ENCODE assay signal across 23 cellular contexts in genomic region chr4:1153567-1154090, GRCh38. TPM values are rescaled to one million over a fixed set of nuclear protein-coding genes. Genes with fewer than 3 reads are reported as not detected.
DNase-seq lines count a peak whose midpoint lies in the region; ATAC-seq, FAIRE-seq and TF ChIP-seq lines count a peak whose summit lies in the region.
"Had no signal": no experiment of that assay in that cellular context is flagged by ENCODE, and none has a peak within 500 bp of the region (broad histone marks: within the 10 kb centered on the region; RNA-seq: fewer than 3 reads in every experiment).

No MANE protein-coding gene starts in this region.

- no peak overlapping the region for H2AFZ ChIP-seq in K562 (ENCODE audit: low read depth, low read length)
- H2AFZ ChIP-seq: GM23338 had no signal

- TF ChIP-seq POLR2A in K562 (conservative IDR thresholded peaks at IDR 0.05) = no peak
- no peak for TF ChIP-seq POLR2A in GM18505 (IDR thresholded peaks at IDR 0.05; ENCODE audit: borderline replicate concordance, extremely low read depth, insufficient read depth, insufficient read length)
- TF ChIP-seq POLR2A in transverse colon (IDR thresholded peaks at IDR 0.05) = no peak

- 2% methylated on average over 11 of the region's 11 CpGs for WGBS in K562 (ENCODE audit: insufficient coverage, low coverage, missing lambda C conversion rate)
- 86 to 88% methylated on average over 11 of the region's 11 CpGs for WGBS in transverse colon (ENCODE audit: low coverage in 1 of 2), 2 donors

- H3K79me2 ChIP-seq in K562 (ENCODE audit: control insufficient read depth, insufficient read depth, low read length) = no peaks in the 10 kb centered on the region

- DNase-seq in GM10248 (ENCODE audit: extremely low spot score) (peak; percentile 2), K562 (ENCODE audit: extremely low read depth in 1 of 4, low spot score in 3 of 4) (no peak), fibroblast of mammary gland (ENCODE audit: low read depth) (peak; percentile 39), tibial artery (no peak), transverse colon (no peak)
- DNase-seq: 8988T; ACHN; AML-193; BE2C; Caco-2; CD4-positive, alpha-beta memory T cell; DMS153; DND-41; H9 had no signal

- no peak overlapping the region for H3K27ac ChIP-seq in K562 (ENCODE audit: extremely low read depth, low read depth, low read length)
- peak overlapping the region; percentile 78 to 89 for H3K27ac ChIP-seq in tibial artery
- no peak overlapping the region for H3K27ac ChIP-seq in transverse colon
- H3K27ac ChIP-seq: A549 had no signal

- H3K27me3 ChIP-seq in K562 (ENCODE audit: control insufficient read depth in 2 of 2, insufficient read depth in 2 of 2, low read length in 2 of 2) (peaks cover 26 to 54% of the 10 kb centered on the region in 2 experiments; a peak in 4 of 5 replicates), tibial artery (no peaks in the 10 kb centered on the region), transverse colon (no peaks in the 10 kb centered on the region)

- in situ Hi-C loops in K562 (cut with MboI) (no loop called here), transverse colon (cut with MboI; ENCODE audit: low pct_ligation_motif_present in 1 of 4, low pct_unique_long_range_greater_than_20kb in 1 of 4, low sequenced_read_pairs in 3 of 4) (loop anchor here in 3 of 4 donors (10.0 to 25.0 kb wide), 2 partner anchors 109 to 111 kb away; no protein-coding TSS in a partner anchor)

- H3K4me2 ChIP-seq in K562 (ENCODE audit: insufficient read depth, low read length) = no peak overlapping the region
- H3K4me2 ChIP-seq: A549, GM23338 had no signal

- ATAC-seq in K562 (no peak), HG02678 (IDR thresholded peaks at IDR 0.05; ENCODE audit: unreplicated experiment) (no peak), GM18505 (IDR thresholded peaks at IDR 0.05; ENCODE audit: unreplicated experiment) (no peak)
- ATAC-seq: A549, GM23338, HCT116 had no signal

- CTCF ChIA-PET in GM10248 (lab: Yijun Ruan, JAX) = interaction anchor here (1.5 to 2.5 kb wide), 2 partner anchors 13 to 132 kb away, joined by 3 to 7 read pairs; no protein-coding TSS in a partner anchor
- CTCF ChIA-PET in K562 (lab: Yijun Ruan, JAX; ENCODE audit: low intra/inter-chr PET ratio) = no interaction called here

- intact Hi-C loops in K562 (cut with micrococcal nuclease) = no loop called here
- intact Hi-C loops in tibial artery (cut with DNase I; ENCODE audit: low total_unique reads) = no loop called here
- intact Hi-C loops in transverse colon (cut with DNase I; ENCODE audit: low total_unique reads) = no loop called here

- POLR2A ChIA-PET in GM10248 (lab: Yijun Ruan, JAX) = no interaction called here
- POLR2A ChIA-PET in K562 (lab: Yijun Ruan, JAX) = no interaction called here

- H4K20me1 ChIP-seq in K562 (replicated peaks; ENCODE audit: control insufficient read depth, insufficient read depth, low read length) = no peaks in the 10 kb centered on the region
- H4K20me1 ChIP-seq: BLaER1 treated with 17β-estradiol and CSF1 and Interleukin-3, amounts not matched to agents 10 nM and 100 nM had no signal

- H3K9ac ChIP-seq in K562 (ENCODE audit: insufficient read depth in 1 of 2, low read depth in 2 of 2, low read length in 2 of 2) = no peak overlapping the region

- peaks cover 0 to 4% of the 10 kb centered on the region in 2 experiments; a peak in 2 of 5 replicates for H3K4me1 ChIP-seq in K562 (replicated peaks in 1 of 2; ENCODE audit: control insufficient read depth in 2 of 2, insufficient read depth in 2 of 2, low read length in 2 of 2)
- peaks cover 0 to 22% (median 15%) of the 10 kb centered on the region in 4 donors for H3K4me1 ChIP-seq in tibial artery
- H3K4me1 ChIP-seq in transverse colon = peaks cover 3 to 12% (median 6%) of the 10 kb centered on the region in 4 donors
- H3K4me1 ChIP-seq: A549, BE2C, Caco-2 had no signal

- no peak for TF ChIP-seq RAD21 in K562 (CRISPR knock-in tag; conservative IDR thresholded peaks at IDR 0.05 in 1 of 2, IDR thresholded peaks at IDR 0.05 in 1 of 2)

- peak; percentile 6 for FAIRE-seq in K562 (lab: Jason Lieb, UNC)
- FAIRE-seq: A549, G401.6, GM12891 had no signal

- H3K9me3 ChIP-seq in K562 (replicated peaks; ENCODE audit: control insufficient read depth, insufficient read depth, low read depth, low read length) (no peaks in the 10 kb centered on the region; the same call in 1 of the 2 replicates), tibial artery (peaks cover 0 to 8% (median 0%) of the 10 kb centered on the region in 3 donors), transverse colon (peaks cover 8 to 11% of the 10 kb centered on the region in 2 donors)
- H3K9me3 ChIP-seq: A549, BE2C had no signal

- TF ChIP-seq EP300 in K562 (IDR thresholded peaks at IDR 0.05; ENCODE audit: low read length) (no peak), transverse colon (IDR thresholded peaks at IDR 0.05; ENCODE audit: low read depth) (no peak)

- H3K36me3 ChIP-seq in K562 (ENCODE audit: control insufficient read depth, insufficient read depth, low read length) = no peaks in the 10 kb centered on the region
- no peaks in the 10 kb centered on the region for H3K36me3 ChIP-seq in tibial artery
- no peaks in the 10 kb centered on the region for H3K36me3 ChIP-seq in transverse colon
- H3K36me3 ChIP-seq: BE2C had no signal

- TF ChIP-seq CTCF in GM10248 (IDR thresholded peaks at IDR 0.05; ENCODE audit: control extremely low read depth, extremely low read depth, low read depth, missing control alignments) (no peak), K562 (IDR thresholded peaks at IDR 0.05 in 2 of 3, conservative IDR thresholded peaks at IDR 0.05 in 1 of 3; ENCODE audit: insufficient read depth in 2 of 3, low read depth in 1 of 3, low read length in 3 of 3) (no peak), fibroblast of mammary gland (conservative IDR thresholded peaks at IDR 0.05; ENCODE audit: control insufficient read depth, insufficient read depth, low read depth, low read length) (no peak), tibial artery (IDR thresholded peaks at IDR 0.05) (no peak), transverse colon (IDR thresholded peaks at IDR 0.05) (no peak)

- BruUV-seq in K562 (replicated peaks; lab: Mats Ljungman, UMichigan) = no TSS peak

- H3K4me3 ChIP-seq in K562 (no peak overlapping the region), fibroblast of mammary gland (ENCODE audit: control insufficient read depth, low read depth, low read length) (no peak overlapping the region), tibial artery (no peak overlapping the region), transverse colon (no peak overlapping the region)
- H3K4me3 ChIP-seq: A549, GM23338 had no signal

- H3K9me1 ChIP-seq in K562 (ENCODE audit: control insufficient read depth, insufficient read depth, low read length) = no peaks in the 10 kb centered on the region

TF ChIP-seq in K562, 482 proteins besides CTCF, POLR2A, EP300 and RAD21 (continues in another document):
- TF ChIP-seq ZNF707 (CRISPR knock-in tag; conservative IDR thresholded peaks at IDR 0.05) (no peak), GTF2E2 (tag; IDR thresholded peaks at IDR 0.05) (no peak), ZNF561 (CRISPR knock-in tag; conservative IDR thresholded peaks at IDR 0.05) (no peak), ZNF263 (CRISPR knock-in tag; IDR thresholded peaks at IDR 0.05; ENCODE audit: borderline replicate concordance) (no peak), HLTF (IDR thresholded peaks at IDR 0.05) (no peak), HDAC8 (tag; IDR thresholded peaks at IDR 0.05) (no peak)

RNA-seq across cellular contexts. Expression of gene SPON2, which starts 18.8 kb away (rescaled TPM):
- total RNA-seq in K562 (2011; cell fraction: chromatin; rRNA removed; ENCODE audit: low replicate concordance) = 8.1 and 12.5 TPM in 2 replicates
- total RNA-seq in K562 (2011; cell fraction: nucleolus; rRNA removed) = 8.2 and 12.8 TPM in 2 replicates
- total RNA-seq in K562 (2011; cell fraction: nucleoplasm; rRNA removed) = 7.3 and 9.4 TPM in 2 replicates
- total RNA-seq in K562 (2014; rRNA removed) = 0.65 and 1.1 TPM in 2 replicates
- total RNA-seq in K562 (2014; rRNA removed; fragmentation: Illumina TruSeq; extraction: Trizol) = 0.54 and 0.69 TPM in 2 replicates
- total RNA-seq in K562 (2015; rRNA removed; fragmentation: Illumina TruSeq; extraction: Trizol) = 0.57 and 0.83 TPM in 2 replicates
- total RNA-seq in K562 (2021) = 1.4 and 1.8 TPM in 2 replicates
- polyA plus RNA-seq in K562 (2011; rRNA removed) = 2.2 and 4.8 TPM in 2 replicates
- 2.3 and 4.7 TPM in 2 replicates for polyA plus RNA-seq in K562 (2011; cell fraction: cytosol; rRNA removed)
- polyA plus RNA-seq in K562 (2011; cell fraction: nucleus; rRNA removed) = 4.1 and 5.8 TPM in 2 replicates
- 1.4 and 2.4 TPM in 2 replicates for polyA plus RNA-seq in K562 (2012)
- 0.74 and 1.1 TPM in 2 replicates for polyA plus RNA-seq in K562 (2014; fragmentation: Illumina TruSeq; extraction: Trizol)
- polyA plus RNA-seq in K562 (2014; fragmentation: Nextera tagmentation; extraction: Ambion mirVana) = under 1 TPM; 0.21 to 0.27 TPM
- 0.77 and 0.84 TPM in 2 replicates for polyA plus RNA-seq in K562 (2014; rRNA removed)
- polyA minus RNA-seq in K562 (2011; rRNA and poly(A)+ RNA removed) = 0.60 and 0.87 TPM in 2 replicates
- polyA minus RNA-seq in K562 (2011; cell fraction: cytosol; rRNA and poly(A)+ RNA removed) = 2.3 and 3.7 TPM in 2 replicates
- 1.8 and 4.2 TPM in 2 replicates for polyA minus RNA-seq in K562 (2011; cell fraction: nucleus; rRNA and poly(A)+ RNA removed)
- 100 to 1,000 TPM in 1 of 4 donors, 10 to 100 TPM in 3; 45.4 to 127 (median 53.1) TPM for total RNA-seq in transverse colon

RNA-seq across cellular contexts. Expression of gene RNF212, which starts 40.3 kb away (rescaled TPM):
- not detected in 2 replicates for total RNA-seq in K562 (2011; cell fraction: chromatin; rRNA removed; ENCODE audit: low replicate concordance)
- total RNA-seq in K562 (2011; cell fraction: nucleolus; rRNA removed) = not detected in 2 replicates
- total RNA-seq in K562 (2011; cell fraction: nucleoplasm; rRNA removed) = not detected in 2 replicates
- total RNA-seq in K562 (2014; rRNA removed) = not detected in 2 replicates
- not detected in 2 replicates for total RNA-seq in K562 (2014; rRNA removed; fragmentation: Illumina TruSeq; extraction: Trizol)
- total RNA-seq in K562 (2015; rRNA removed; fragmentation: Illumina TruSeq; extraction: Trizol) = not detected in 2 replicates
- total RNA-seq in K562 (2021) = not detected in 2 replicates
- polyA plus RNA-seq in K562 (2011; rRNA removed) = not detected in 2 replicates
- not detected in 2 replicates for polyA plus RNA-seq in K562 (2011; cell fraction: cytosol; rRNA removed)
- polyA plus RNA-seq in K562 (2011; cell fraction: nucleus; rRNA removed) = not detected in 2 replicates
- not detected in 2 replicates for polyA plus RNA-seq in K562 (2012)
- not detected in 2 replicates for polyA plus RNA-seq in K562 (2014; fragmentation: Illumina TruSeq; extraction: Trizol)
- polyA plus RNA-seq in K562 (2014; fragmentation: Nextera tagmentation; extraction: Ambion mirVana) = not detected
- polyA plus RNA-seq in K562 (2014; rRNA removed) = 0.04 TPM in 1 of 2 replicates, not detected in the other
- polyA minus RNA-seq in K562 (2011; rRNA and poly(A)+ RNA removed) = not detected in 2 replicates
- not detected in 2 replicates for polyA minus RNA-seq in K562 (2011; cell fraction: cytosol; rRNA and poly(A)+ RNA removed)
- not detected in 2 replicates for polyA minus RNA-seq in K562 (2011; cell fraction: nucleus; rRNA and poly(A)+ RNA removed)
- 1 to 10 TPM in 2 of 4 donors, not detected in 2; 2.5 to 9.1 TPM for total RNA-seq in transverse colon
- total RNA-seq: Caco-2, H4 had no signal

Comparison
In these comparisons a context has a peak if more than half of its experiments do, and no peak if none do; other contexts are left out.
1. DNase-seq: peak in GM10248 (single experiment) and fibroblast of mammary gland (single experiment); none in K562 (0 of 4), tibial artery (0 of 2) and transverse colon (single experiment).
2. H3K27ac ChIP-seq: peak in tibial artery (2 of 2); none in K562 (single experiment) and transverse colon (0 of 4).